Comparison of ENCODE assay signal across 29 cellular contexts in the genomic region with DNA sequence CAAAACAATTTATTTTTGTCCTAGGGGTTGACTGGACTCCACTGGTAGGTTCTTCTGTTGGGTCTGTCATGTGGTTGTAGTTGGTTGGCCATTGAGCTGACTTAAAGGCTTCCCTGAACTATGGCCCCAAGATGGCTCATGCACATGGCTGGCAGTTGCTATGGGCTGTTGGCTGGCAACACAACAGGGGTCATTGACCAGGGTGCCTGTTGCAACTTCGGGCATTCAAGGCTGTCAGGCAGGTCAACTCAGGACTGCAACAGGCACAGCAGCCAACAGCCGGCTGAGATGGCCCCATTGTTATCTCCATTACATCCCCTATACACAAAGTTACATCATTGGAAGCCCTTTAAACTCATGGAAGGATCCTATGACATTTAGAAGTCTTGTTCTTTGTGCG.
"Had no signal": no experiment of that assay in that cellular context is flagged by ENCODE, and none has a peak within 500 bp of the region (broad histone marks: within the 10 kb centered on the region; RNA-seq: fewer than 3 reads in every experiment).

No MANE protein-coding gene starts in this region.

- H3K4me3 ChIP-seq: neural progenitor cell, pancreas, prostate gland, skin epidermis, smooth muscle cell, spleen, suprapubic skin, testis, tibial artery, transverse colon, upper lobe of left lung, uterus had no signal

- DNase-seq: naive thymus-derived CD4-positive, alpha-beta T cell; natural killer cell; nucleus accumbens; pancreas; right cardiac atrium; spleen; stimulated activated CD4-positive, alpha-beta T cell treated with anti-CD3 and anti-CD28 coated beads, Interleukin-12 subunit alpha, Interleukin-12 subunit beta, amount 100 ng/mL, for 4 hours; stimulated activated CD4-positive, alpha-beta T cell treated with anti-CD3 and anti-CD28 coated beads, Interleukin-1b, Interleukin-23, amount 100 ng/mL, for 48 hours; stimulated activated CD4-positive, alpha-beta T cell treated with anti-CD3 and anti-CD28 coated beads, Interleukin-4, amount 100 ng/mL, for 1 hour; stimulated activated CD4-positive, alpha-beta T cell treated with anti-CD3 and anti-CD28 coated beads, Interleukin-4, amount 100 ng/mL, for 4 hours; stimulated activated CD8-positive, alpha-beta memory T cell treated with anti-CD3 and anti-CD28 coated beads, Interleukin-4, amount 100 ng/mL, for 48 hours; stimulated activated naive CD4-positive, alpha-beta T cell; stimulated activated naive CD8-positive, alpha-beta T cell treated with anti-CD3 and anti-CD28 coated beads, Interleukin-15, amount 100 ng/mL, for 72 hours; stimulated activated naive CD8-positive, alpha-beta T cell treated with anti-CD3 and anti-CD28 coated beads, Interleukin-15, Interleukin-2, amounts not matched to agents 100 U/mL and 50 U/mL, for 24 hours; substantia nigra; testis; tibial artery; transverse colon; upper lobe of left lung; uterus had no signal

- H3K36me3 Mint-ChIP-seq: natural killer cell; neural progenitor cell; stimulated activated memory B cell treated with anti-CD40 and anti-IgM and Interleukin-4, amounts not matched to agents 10 μg/mL and 1 μg/mL and 100 μg/mL, for 72 hours had no signal

- H3K27me3 ChIP-seq: neural progenitor cell, pancreas, spleen, suprapubic skin, testis, tibial artery, transverse colon, upper lobe of left lung, uterus had no signal

- H3K9me3 Mint-ChIP-seq: nephron, neural progenitor cell had no signal

- H3K27ac ChIP-seq: neural progenitor cell, neutrophil, pancreas, prostate gland, skin epidermis, spleen, suprapubic skin, testis, tibial artery, transverse colon, upper lobe of left lung, uterus had no signal

- ATAC-seq: naive thymus-derived CD4-positive, alpha-beta T cell; natural killer cell; pancreas; right cardiac atrium; sciatic nerve; stimulated activated memory B cell treated with anti-CD40 and anti-IgM and Interleukin-4, amounts not matched to agents 10 μg/mL and 1 μg/mL and 100 μg/mL, for 72 hours; stimulated activated naive CD8-positive, alpha-beta T cell treated with anti-CD3 and anti-CD28 coated beads, Interleukin-15, amount 100 ng/mL, for 72 hours; stimulated activated naive CD8-positive, alpha-beta T cell treated with anti-CD3 and anti-CD28 coated beads, Interleukin-15, Interleukin-2, amounts not matched to agents 100 U/mL and 50 U/mL, for 24 hours had no signal

- H3K9me3 ChIP-seq: neutrophil, pancreas, prostate gland, spleen, suprapubic skin, testis, tibial artery, transverse colon, upper lobe of left lung, uterus had no signal

- H3K4me1 Mint-ChIP-seq: naive thymus-derived CD4-positive, alpha-beta T cell; natural killer cell; nephron; neural progenitor cell; stimulated activated memory B cell treated with anti-CD40 and anti-IgM and Interleukin-4, amounts not matched to agents 10 μg/mL and 1 μg/mL and 100 μg/mL, for 72 hours; stimulated activated naive CD8-positive, alpha-beta T cell treated with anti-CD3 and anti-CD28 coated beads, Interleukin-15, amount 100 ng/mL, for 72 hours had no signal

- H3K4me1 ChIP-seq: neural progenitor cell, pancreas, prostate gland, spleen, testis, tibial artery, transverse colon, uterus had no signal

- H3K27ac Mint-ChIP-seq: naive thymus-derived CD4-positive, alpha-beta T cell; natural killer cell; nephron; neural progenitor cell; stimulated activated memory B cell treated with anti-CD40 and anti-IgM and Interleukin-4, amounts not matched to agents 10 μg/mL and 1 μg/mL and 100 μg/mL, for 72 hours; stimulated activated naive CD8-positive, alpha-beta T cell treated with anti-CD3 and anti-CD28 coated beads, Interleukin-15, amount 100 ng/mL, for 72 hours had no signal

- H3K36me3 ChIP-seq: neural progenitor cell, neutrophil, pancreas, prostate gland, spleen, suprapubic skin, tibial artery, transverse colon, upper lobe of left lung, uterus had no signal

- H3K4me3 Mint-ChIP-seq: naive thymus-derived CD4-positive, alpha-beta T cell; natural killer cell; nephron; neural progenitor cell; stimulated activated memory B cell treated with anti-CD40 and anti-IgM and Interleukin-4, amounts not matched to agents 10 μg/mL and 1 μg/mL and 100 μg/mL, for 72 hours; stimulated activated naive CD8-positive, alpha-beta T cell treated with anti-CD3 and anti-CD28 coated beads, Interleukin-15, amount 100 ng/mL, for 72 hours had no signal

- H3K4me2 ChIP-seq: neural progenitor cell, smooth muscle cell had no signal

- H3K27me3 Mint-ChIP-seq: stimulated activated memory B cell treated with anti-CD40 and anti-IgM and Interleukin-4, amounts not matched to agents 10 μg/mL and 1 μg/mL and 100 μg/mL, for 72 hours had no signal

- H2AFZ ChIP-seq: neural progenitor cell had no signal

- H3K9ac ChIP-seq: neural progenitor cell had no signal
